9 cellular contexts compared by ENCODE assay signal in genomic region chr3:42092006-42092405, GRCh38. TPM values are rescaled to one million over a fixed set of nuclear protein-coding genes. Genes with fewer than 3 reads are reported as not detected.
DNase-seq lines count a peak whose midpoint lies in the region; ATAC-seq and TF ChIP-seq lines count a peak whose summit lies in the region.
"Had no signal": no experiment of that assay in that cellular context is flagged by ENCODE, and none has a peak within 500 bp of the region (broad histone marks: within the 10 kb centered on the region; RNA-seq: fewer than 3 reads in every experiment).

No MANE protein-coding gene starts in this region.

- H3K4me2 ChIP-seq in hepatocyte, result peak overlapping the region; percentile 56

- peaks cover 4% of the 10 kb centered on the region for H3K79me2 ChIP-seq in hepatocyte

- DNase-seq in hepatocyte (ENCODE audit: low spot score) (no peak), SKM-1 treated with dmso at 0.1 percent for 144 hours (lab: John Stamatoyannopoulos, UW; ENCODE audit: unreplicated experiment) (no peak), retina (no peak)
- DNase-seq in stimulated activated naive CD8-positive, alpha-beta T cell treated with anti-CD3 and anti-CD28 coated beads, Interleukin-15, Interleukin-2, amounts not matched to agents 100 U/mL and 50 U/mL, for 24 hours, result peak; percentile 22
- DNase-seq: NCI-H69 had no signal

- H3K27me3 Mint-ChIP-seq in activated T-helper 17 cell treated with anti-CD3 and anti-CD28 coated beads, Interleukin-2, amount 50 U/mL, for 72 hours, result no peaks in the 10 kb centered on the region

- no peaks in the 10 kb centered on the region for H4K20me1 ChIP-seq in hepatocyte (ENCODE audit: insufficient read depth, poor library complexity, severe bottlenecking)

- H3K9me2 ChIP-seq in hepatocyte (replicated peaks; ENCODE audit: insufficient read depth), result no peaks in the 10 kb centered on the region

- peak overlapping the region; percentile 62 for H3K4me3 Mint-ChIP-seq in activated T-helper 17 cell treated with anti-CD3 and anti-CD28 coated beads, Interleukin-2, amount 50 U/mL, for 72 hours

- 76% methylated on average over 3 of the region's 3 CpGs for WGBS in hepatocyte (ENCODE audit: low lambda C conversion rate, missing lambda C conversion rate)

- H3K4me1 ChIP-seq in hepatocyte (ENCODE audit: insufficient read depth), result no peaks in the 10 kb centered on the region

- H3K36me3 ChIP-seq in hepatocyte (replicated peaks; ENCODE audit: insufficient read depth, low read depth), result no peaks in the 10 kb centered on the region

- no peak overlapping the region for H2AFZ ChIP-seq in hepatocyte

- no peak for TF ChIP-seq CTCF in hepatocyte (IDR thresholded peaks at IDR 0.05; ENCODE audit: poor library complexity)

- H3K9me3 Mint-ChIP-seq in activated T-helper 17 cell treated with anti-CD3 and anti-CD28 coated beads, Interleukin-2, amount 50 U/mL, for 72 hours, result no peaks in the 10 kb centered on the region

- H3K27ac Mint-ChIP-seq in activated T-helper 17 cell treated with anti-CD3 and anti-CD28 coated beads, Interleukin-2, amount 50 U/mL, for 72 hours, result peak overlapping the region; percentile 85

- no peaks in the 10 kb centered on the region for H3K9me3 ChIP-seq in hepatocyte (ENCODE audit: low read depth)

- H3K4me1 Mint-ChIP-seq in activated T-helper 17 cell treated with anti-CD3 and anti-CD28 coated beads, Interleukin-2, amount 50 U/mL, for 72 hours, result peaks cover 46% of the 10 kb centered on the region

- H3K27ac ChIP-seq in hepatocyte, result peak overlapping the region; percentile 55

- H3K4me3 ChIP-seq in hepatocyte, result no peak overlapping the region

- ATAC-seq in GM21390 (IDR thresholded peaks at IDR 0.05; ENCODE audit: unreplicated experiment) (peak; percentile 37), HG03108 (IDR thresholded peaks at IDR 0.05; ENCODE audit: unreplicated experiment) (no peak), HG02840 (IDR thresholded peaks at IDR 0.05; ENCODE audit: low FRiP score, unreplicated experiment) (no peak)
- peak; percentile 82 for ATAC-seq in activated T-helper 17 cell treated with anti-CD3 and anti-CD28 coated beads, Interleukin-2, amount 50 U/mL, for 72 hours (replicated peaks)
- peak; percentile 45 for ATAC-seq in stimulated activated naive CD8-positive, alpha-beta T cell treated with anti-CD3 and anti-CD28 coated beads, Interleukin-15, Interleukin-2, amounts not matched to agents 100 U/mL and 50 U/mL, for 24 hours

- H3K27me3 ChIP-seq in hepatocyte, result no peaks in the 10 kb centered on the region

- peaks cover 40% of the 10 kb centered on the region for H3K36me3 Mint-ChIP-seq in activated T-helper 17 cell treated with anti-CD3 and anti-CD28 coated beads, Interleukin-2, amount 50 U/mL, for 72 hours (ENCODE audit: low read depth)

RNA-seq across cellular contexts. Expression of gene TRAK1, which starts 0.8 kb away (rescaled TPM):
- 10 to 100 TPM; 17.4 to 23.8 TPM for total RNA-seq in activated T-helper 17 cell treated with anti-CD3 and anti-CD28 coated beads, Interleukin-2, amount 50 U/mL, for 72 hours
- 28.8 and 31.5 TPM in 2 replicates for total RNA-seq in hepatocyte
- 19.0 and 21.0 TPM in 2 replicates for polyA plus RNA-seq in hepatocyte

Comparison
In these comparisons a context has a peak if more than half of its experiments do, and no peak if none do; other contexts are left out.
1. ATAC-seq: peak in GM21390 (single experiment), activated T-helper 17 cell treated with anti-CD3 and anti-CD28 coated beads, Interleukin-2, amount 50 U/mL, for 72 hours (single experiment) and stimulated activated naive CD8-positive, alpha-beta T cell treated with anti-CD3 and anti-CD28 coated beads, Interleukin-15, Interleukin-2, amounts not matched to agents 100 U/mL and 50 U/mL, for 24 hours (single experiment); none in HG03108 (single experiment) and HG02840 (single experiment).